Comparison of ENCODE assay signal across 8 cellular contexts in the genomic region with DNA sequence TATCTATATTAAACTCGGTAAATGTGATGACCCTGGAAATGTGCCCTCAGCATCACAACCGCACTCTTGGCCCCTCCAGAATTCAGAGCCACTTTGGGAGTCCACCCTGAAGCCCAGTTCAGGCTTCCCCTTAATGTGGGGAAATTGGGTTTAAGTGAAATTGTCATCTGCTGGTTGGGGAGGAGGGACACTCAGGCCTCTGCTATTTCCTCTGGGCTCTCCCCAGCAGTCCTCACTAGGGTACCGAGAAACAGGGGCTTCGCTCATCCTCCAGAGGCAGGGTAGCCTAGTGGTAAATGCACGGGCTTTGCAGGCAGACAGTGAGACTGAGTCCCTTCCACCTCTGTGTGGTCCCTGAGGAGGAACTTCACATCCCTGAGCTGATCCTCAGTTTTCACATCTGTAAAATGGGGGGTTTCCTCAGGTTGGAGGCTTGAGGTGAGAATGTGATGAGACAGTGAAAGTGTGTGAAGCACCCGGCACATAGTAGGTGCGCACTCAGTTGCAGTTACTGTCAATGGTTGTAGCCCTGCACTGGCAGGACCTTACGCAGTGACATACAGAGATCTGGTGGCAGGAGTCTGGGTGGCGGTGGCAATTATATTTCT. TPM values are rescaled to one million over a fixed set of nuclear protein-coding genes. Genes with fewer than 3 reads are reported as not detected.
"Had no signal": no experiment of that assay in that cellular context is flagged by ENCODE, and none has a peak within 500 bp of the region (broad histone marks: within the 10 kb centered on the region; RNA-seq: fewer than 3 reads in every experiment).

No MANE protein-coding gene starts in this region.

- H3K4me3 ChIP-seq: GM23338 had no signal

- FAIRE-seq: H1, H54, HTR-8/SVneo had no signal

- ATAC-seq: GM23338 had no signal

- H2AFZ ChIP-seq: GM23338 had no signal

- DNase-seq: H9, HCEC 1CT, KG1 had no signal

- H3K4me2 ChIP-seq: GM23338 had no signal

RNA-seq across cellular contexts. Expression of a gene that starts 14.6 kb away (rescaled TPM):
- polyA plus RNA-seq: IgD-negative memory B cell had no signal
